Comparison of ENCODE assay signal across 36 cellular contexts in genomic region chr9:124500028-124500795, GRCh38. TPM values are rescaled to one million over a fixed set of nuclear protein-coding genes. Genes with fewer than 3 reads are reported as not detected.
"Had no signal": no experiment of that assay in that cellular context is flagged by ENCODE, and none has a peak within 500 bp of the region (broad histone marks: within the 10 kb centered on the region; RNA-seq: fewer than 3 reads in every experiment).

No MANE protein-coding gene starts in this region.

- H3K4me3 ChIP-seq: breast epithelium, esophagus squamous epithelium, pancreas, prostate gland, sigmoid colon, stomach, tibial artery, upper lobe of right lung had no signal

- H3K27ac ChIP-seq: breast epithelium, epithelial cell of prostate, esophagus squamous epithelium, pancreas, prostate gland, sigmoid colon, stomach, tibial artery, upper lobe of right lung had no signal

- H3K36me3 Mint-ChIP-seq: activated naive CD4-positive, alpha-beta T cell treated with anti-CD3 and anti-CD28 coated beads, Interleukin-2, amount 50 U/mL, for 24 hours had no signal

- H3K4me1 ChIP-seq: prostate gland had no signal

- H3K9me3 ChIP-seq: breast epithelium, esophagus squamous epithelium, pancreas, prostate gland, sigmoid colon, stomach, tibial artery, upper lobe of right lung had no signal

- FAIRE-seq: colon, pancreas, small intestine had no signal

- DNase-seq: activated CD4-positive, alpha-beta memory T cell treated with anti-CD3 and anti-CD28 coated beads, Interleukin-2, amount 10 ng/mL, durations not matched to agents 7 days and 5 days; activated CD4-positive, alpha-beta T cell treated with anti-CD3 and anti-CD28 coated beads for 1 hour; activated CD4-positive, alpha-beta T cell treated with anti-CD3 and anti-CD28 coated beads, Interleukin-2, amount 10 ng/mL, durations not matched to agents 7 days and 5 days; activated CD8-positive, alpha-beta memory T cell treated with anti-CD3 and anti-CD28 coated beads, Interleukin-2, amount 50 U/mL, for 48 hours; activated naive CD8-positive, alpha-beta T cell treated with anti-CD3 and anti-CD28 coated beads, Interleukin-2, amount 50 U/mL, for 24 hours; activated T-cell treated with anti-CD3 and anti-CD28 coated beads, Interleukin-2, amount 50 U/mL, for 24 hours; central memory CD4-positive, alpha-beta T cell; dermis blood vessel endothelial cell; effector CD4-positive, alpha-beta T cell; esophagus squamous epithelium; foreskin melanocyte; hypothalamus; immature natural killer cell; retina; sigmoid colon; small intestine; stimulated activated CD4-positive, alpha-beta T cell treated with anti-CD3 and anti-CD28 coated beads, Interleukin-1b, Interleukin-23, amount 100 ng/mL, for 48 hours; stimulated activated CD4-positive, alpha-beta T cell treated with anti-CD3 and anti-CD28 coated beads, Interleukin-4, amount 100 ng/mL, for 4 hours; stimulated activated naive B cell treated with anti-CD40 and anti-IgM and Interleukin-4, amounts not matched to agents 10 μg/mL and 1 μg/mL and 100 μg/mL, for 72 hours; stomach; tibial artery; upper lobe of right lung had no signal

- H3K9me3 Mint-ChIP-seq: activated CD4-positive, alpha-beta memory T cell treated with anti-CD3 and anti-CD28 coated beads, Interleukin-2, amount 10 ng/mL, durations not matched to agents 7 days and 5 days; activated CD4-positive, alpha-beta T cell treated with anti-CD3 and anti-CD28 coated beads, Interleukin-2, amount 10 ng/mL, durations not matched to agents 7 days and 5 days; activated naive CD4-positive, alpha-beta T cell treated with anti-CD3 and anti-CD28 coated beads, Interleukin-2, amount 50 U/mL, for 24 hours; activated naive CD8-positive, alpha-beta T cell treated with anti-CD3 and anti-CD28 coated beads, Interleukin-2, amount 50 U/mL, for 24 hours; activated T-cell treated with anti-CD3 and anti-CD28 coated beads, Interleukin-2, amount 50 U/mL, for 24 hours; activated T-helper 17 cell treated with anti-CD3 and anti-CD28 coated beads, Interleukin-2, amount 50 U/mL, for 72 hours; stimulated activated naive B cell treated with anti-CD40 and anti-IgM and Interleukin-4, amounts not matched to agents 10 μg/mL and 1 μg/mL and 100 μg/mL, for 72 hours; WTC11 had no signal

- H3K27ac Mint-ChIP-seq: activated CD4-positive, alpha-beta memory T cell treated with anti-CD3 and anti-CD28 coated beads, Interleukin-2, amount 10 ng/mL, durations not matched to agents 7 days and 5 days; activated CD4-positive, alpha-beta T cell treated with anti-CD3 and anti-CD28 coated beads, Interleukin-2, amount 10 ng/mL, durations not matched to agents 7 days and 5 days; activated naive CD8-positive, alpha-beta T cell treated with anti-CD3 and anti-CD28 coated beads, Interleukin-2, amount 50 U/mL, for 24 hours; activated T-cell treated with anti-CD3 and anti-CD28 coated beads, Interleukin-2, amount 50 U/mL, for 24 hours; activated T-helper 17 cell treated with anti-CD3 and anti-CD28 coated beads, Interleukin-2, amount 50 U/mL, for 72 hours; immature natural killer cell; nephron; stimulated activated naive B cell treated with anti-CD40 and anti-IgM and Interleukin-4, amounts not matched to agents 10 μg/mL and 1 μg/mL and 100 μg/mL, for 72 hours; WTC11 had no signal

- ATAC-seq: activated naive CD8-positive, alpha-beta T cell treated with anti-CD3 and anti-CD28 coated beads, Interleukin-2, amount 50 U/mL, for 24 hours; activated T-helper 17 cell treated with anti-CD3 and anti-CD28 coated beads, Interleukin-2, amount 50 U/mL, for 72 hours; left lobe of liver; pancreas; upper lobe of right lung; WTC11 had no signal

- H3K36me3 ChIP-seq: breast epithelium, esophagus squamous epithelium, pancreas, prostate gland, sigmoid colon, stomach, tibial artery, upper lobe of right lung had no signal

- H3K4me3 Mint-ChIP-seq: activated CD4-positive, alpha-beta memory T cell treated with anti-CD3 and anti-CD28 coated beads, Interleukin-2, amount 10 ng/mL, durations not matched to agents 7 days and 5 days; activated CD4-positive, alpha-beta T cell treated with anti-CD3 and anti-CD28 coated beads, Interleukin-2, amount 10 ng/mL, durations not matched to agents 7 days and 5 days; activated naive CD4-positive, alpha-beta T cell treated with anti-CD3 and anti-CD28 coated beads, Interleukin-2, amount 50 U/mL, for 24 hours; activated naive CD8-positive, alpha-beta T cell treated with anti-CD3 and anti-CD28 coated beads, Interleukin-2, amount 50 U/mL, for 24 hours; activated T-cell treated with anti-CD3 and anti-CD28 coated beads, Interleukin-2, amount 50 U/mL, for 24 hours; activated T-helper 17 cell treated with anti-CD3 and anti-CD28 coated beads, Interleukin-2, amount 50 U/mL, for 72 hours; nephron; stimulated activated naive B cell treated with anti-CD40 and anti-IgM and Interleukin-4, amounts not matched to agents 10 μg/mL and 1 μg/mL and 100 μg/mL, for 72 hours; WTC11 had no signal

RNA-seq across cellular contexts. Expression of gene NR5A1, which starts 7.0 kb away (rescaled TPM):
- total RNA-seq: activated CD4-positive, alpha-beta memory T cell treated with anti-CD3 and anti-CD28 coated beads, Interleukin-2, amount 10 ng/mL, durations not matched to agents 7 days and 5 days; activated CD4-positive, alpha-beta T cell treated with anti-CD3 and anti-CD28 coated beads, Interleukin-2, amount 10 ng/mL, durations not matched to agents 7 days and 5 days; activated T-helper 17 cell treated with anti-CD3 and anti-CD28 coated beads, Interleukin-2, amount 50 U/mL, for 72 hours; breast epithelium; dermis blood vessel endothelial cell; esophagus squamous epithelium; kidney epithelial cell; lung microvascular endothelial cell; mesenteric fat pad; sigmoid colon; stomach; upper lobe of right lung had no signal
- polyA plus RNA-seq: immature natural killer cell had no signal

RNA-seq across cellular contexts. Expression of gene ADGRD2, which starts 50.0 kb away (rescaled TPM):
- total RNA-seq: activated CD4-positive, alpha-beta memory T cell treated with anti-CD3 and anti-CD28 coated beads, Interleukin-2, amount 10 ng/mL, durations not matched to agents 7 days and 5 days; activated CD4-positive, alpha-beta T cell treated with anti-CD3 and anti-CD28 coated beads, Interleukin-2, amount 10 ng/mL, durations not matched to agents 7 days and 5 days; activated T-helper 17 cell treated with anti-CD3 and anti-CD28 coated beads, Interleukin-2, amount 50 U/mL, for 72 hours; dermis blood vessel endothelial cell; kidney epithelial cell; left lobe of liver; lung microvascular endothelial cell; mesenteric fat pad; mucosa of gallbladder; pancreas; sigmoid colon; stomach; upper lobe of right lung had no signal
- polyA plus RNA-seq: immature natural killer cell, sigmoid colon, small intestine, stomach had no signal
